In the genomic region with DNA sequence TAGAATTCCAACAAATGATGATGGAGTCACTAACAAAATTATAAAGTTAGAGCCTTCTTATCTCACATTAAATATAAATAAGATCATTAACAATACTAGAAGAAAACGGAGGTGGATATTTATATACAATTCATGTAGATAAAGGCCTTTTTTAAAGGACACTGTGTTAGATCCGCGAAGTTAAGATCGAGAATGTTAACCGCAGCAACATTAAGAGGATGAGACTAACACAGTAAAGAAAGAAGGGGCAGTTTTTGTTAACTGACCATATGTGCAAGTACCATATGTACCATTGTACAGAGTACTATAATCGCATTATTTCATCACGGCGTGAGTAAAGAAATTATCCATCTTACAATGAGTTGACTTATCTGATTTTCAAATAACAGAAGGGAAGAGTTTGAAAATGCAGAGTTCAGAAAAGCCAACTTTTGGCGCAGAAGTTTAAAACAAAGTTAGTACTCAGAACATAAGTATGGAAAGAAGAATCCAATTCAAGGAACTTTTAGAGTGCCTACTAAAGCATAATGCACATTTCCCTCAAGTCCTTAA, we compare ENCODE assay signal across 2 cellular contexts.
TF ChIP-seq lines count a peak whose summit lies in the region.

No MANE protein-coding gene starts in this region.

TF ChIP-seq in A549, 52 proteins besides CTCF, POLR2A, EP300 and RAD21 (continued from another document):
- TF ChIP-seq RCOR1 (IDR thresholded peaks at IDR 0.05; ENCODE audit: low read depth, low read length) (no peak), SREBF2 (IDR thresholded peaks at IDR 0.05) (no peak), ZSCAN20 (CRISPR knock-in tag; IDR thresholded peaks at IDR 0.05) (no peak), RARB (CRISPR knock-in tag; IDR thresholded peaks at IDR 0.05) (no peak), KDM5A (IDR thresholded peaks at IDR 0.05) (no peak), RFX5 (IDR thresholded peaks at IDR 0.05) (no peak), EHF (CRISPR knock-in tag; IDR thresholded peaks at IDR 0.05) (no peak), HOXB5 (CRISPR knock-in tag; IDR thresholded peaks at IDR 0.05) (no peak), EHMT2 (IDR thresholded peaks at IDR 0.05; ENCODE audit: low read depth) (no peak), ZFP36 (IDR thresholded peaks at IDR 0.05; ENCODE audit: borderline replicate concordance, partially characterized antibody) (no peak), HDAC2 (IDR thresholded peaks at IDR 0.05) (no peak)
- TF ChIP-seq, protein P1, sequence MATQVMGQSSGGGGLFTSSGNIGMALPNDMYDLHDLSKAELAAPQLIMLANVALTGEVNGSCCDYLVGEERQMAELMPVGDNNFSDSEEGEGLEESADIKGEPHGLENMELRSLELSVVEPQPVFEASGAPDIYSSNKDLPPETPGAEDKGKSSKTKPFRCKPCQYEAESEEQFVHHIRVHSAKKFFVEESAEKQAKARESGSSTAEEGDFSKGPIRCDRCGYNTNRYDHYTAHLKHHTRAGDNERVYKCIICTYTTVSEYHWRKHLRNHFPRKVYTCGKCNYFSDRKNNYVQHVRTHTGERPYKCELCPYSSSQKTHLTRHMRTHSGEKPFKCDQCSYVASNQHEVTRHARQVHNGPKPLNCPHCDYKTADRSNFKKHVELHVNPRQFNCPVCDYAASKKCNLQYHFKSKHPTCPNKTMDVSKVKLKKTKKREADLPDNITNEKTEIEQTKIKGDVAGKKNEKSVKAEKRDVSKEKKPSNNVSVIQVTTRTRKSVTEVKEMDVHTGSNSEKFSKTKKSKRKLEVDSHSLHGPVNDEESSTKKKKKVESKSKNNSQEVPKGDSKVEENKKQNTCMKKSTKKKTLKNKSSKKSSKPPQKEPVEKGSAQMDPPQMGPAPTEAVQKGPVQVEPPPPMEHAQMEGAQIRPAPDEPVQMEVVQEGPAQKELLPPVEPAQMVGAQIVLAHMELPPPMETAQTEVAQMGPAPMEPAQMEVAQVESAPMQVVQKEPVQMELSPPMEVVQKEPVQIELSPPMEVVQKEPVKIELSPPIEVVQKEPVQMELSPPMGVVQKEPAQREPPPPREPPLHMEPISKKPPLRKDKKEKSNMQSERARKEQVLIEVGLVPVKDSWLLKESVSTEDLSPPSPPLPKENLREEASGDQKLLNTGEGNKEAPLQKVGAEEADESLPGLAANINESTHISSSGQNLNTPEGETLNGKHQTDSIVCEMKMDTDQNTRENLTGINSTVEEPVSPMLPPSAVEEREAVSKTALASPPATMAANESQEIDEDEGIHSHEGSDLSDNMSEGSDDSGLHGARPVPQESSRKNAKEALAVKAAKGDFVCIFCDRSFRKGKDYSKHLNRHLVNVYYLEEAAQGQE (IDR thresholded peaks at IDR 0.05) = no peak
- TF ChIP-seq, protein P2, sequence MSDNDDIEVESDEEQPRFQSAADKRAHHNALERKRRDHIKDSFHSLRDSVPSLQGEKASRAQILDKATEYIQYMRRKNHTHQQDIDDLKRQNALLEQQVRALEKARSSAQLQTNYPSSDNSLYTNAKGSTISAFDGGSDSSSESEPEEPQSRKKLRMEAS (IDR thresholded peaks at IDR 0.05) = no peak

TF ChIP-seq in K562, 482 proteins besides CTCF, POLR2A, EP300 and RAD21:
- TF ChIP-seq, protein P3, sequence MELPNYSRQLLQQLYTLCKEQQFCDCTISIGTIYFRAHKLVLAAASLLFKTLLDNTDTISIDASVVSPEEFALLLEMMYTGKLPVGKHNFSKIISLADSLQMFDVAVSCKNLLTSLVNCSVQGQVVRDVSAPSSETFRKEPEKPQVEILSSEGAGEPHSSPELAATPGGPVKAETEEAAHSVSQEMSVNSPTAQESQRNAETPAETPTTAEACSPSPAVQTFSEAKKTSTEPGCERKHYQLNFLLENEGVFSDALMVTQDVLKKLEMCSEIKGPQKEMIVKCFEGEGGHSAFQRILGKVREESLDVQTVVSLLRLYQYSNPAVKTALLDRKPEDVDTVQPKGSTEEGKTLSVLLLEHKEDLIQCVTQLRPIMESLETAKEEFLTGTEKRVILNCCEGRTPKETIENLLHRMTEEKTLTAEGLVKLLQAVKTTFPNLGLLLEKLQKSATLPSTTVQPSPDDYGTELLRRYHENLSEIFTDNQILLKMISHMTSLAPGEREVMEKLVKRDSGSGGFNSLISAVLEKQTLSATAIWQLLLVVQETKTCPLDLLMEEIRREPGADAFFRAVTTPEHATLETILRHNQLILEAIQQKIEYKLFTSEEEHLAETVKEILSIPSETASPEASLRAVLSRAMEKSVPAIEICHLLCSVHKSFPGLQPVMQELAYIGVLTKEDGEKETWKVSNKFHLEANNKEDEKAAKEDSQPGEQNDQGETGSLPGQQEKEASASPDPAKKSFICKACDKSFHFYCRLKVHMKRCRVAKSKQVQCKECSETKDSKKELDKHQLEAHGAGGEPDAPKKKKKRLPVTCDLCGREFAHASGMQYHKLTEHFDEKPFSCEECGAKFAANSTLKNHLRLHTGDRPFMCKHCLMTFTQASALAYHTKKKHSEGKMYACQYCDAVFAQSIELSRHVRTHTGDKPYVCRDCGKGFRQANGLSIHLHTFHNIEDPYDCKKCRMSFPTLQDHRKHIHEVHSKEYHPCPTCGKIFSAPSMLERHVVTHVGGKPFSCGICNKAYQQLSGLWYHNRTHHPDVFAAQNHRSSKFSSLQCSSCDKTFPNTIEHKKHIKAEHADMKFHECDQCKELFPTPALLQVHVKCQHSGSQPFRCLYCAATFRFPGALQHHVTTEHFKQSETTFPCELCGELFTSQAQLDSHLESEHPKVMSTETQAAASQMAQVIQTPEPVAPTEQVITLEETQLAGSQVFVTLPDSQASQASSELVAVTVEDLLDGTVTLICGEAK (IDR thresholded peaks at IDR 0.05) = 0 out of 2 replicates have a peak, but pooled peaks have one; percentile 6
- TF ChIP-seq, protein P3 (CRISPR knock-in tag; IDR thresholded peaks at IDR 0.05) = no peak
- TF ChIP-seq KLF16 (IDR thresholded peaks at IDR 0.05) (no peak), HEY1 (CRISPR knock-in tag; IDR thresholded peaks at IDR 0.05; ENCODE audit: borderline replicate concordance) (no peak), ZKSCAN8 (CRISPR knock-in tag; IDR thresholded peaks at IDR 0.05) (no peak), SMARCE1 (IDR thresholded peaks at IDR 0.05) (no peak), EHMT2 (IDR thresholded peaks at IDR 0.05) (0 out of 2 replicates have a peak, but pooled peaks have one; percentile 66)
- TF ChIP-seq, protein P4, sequence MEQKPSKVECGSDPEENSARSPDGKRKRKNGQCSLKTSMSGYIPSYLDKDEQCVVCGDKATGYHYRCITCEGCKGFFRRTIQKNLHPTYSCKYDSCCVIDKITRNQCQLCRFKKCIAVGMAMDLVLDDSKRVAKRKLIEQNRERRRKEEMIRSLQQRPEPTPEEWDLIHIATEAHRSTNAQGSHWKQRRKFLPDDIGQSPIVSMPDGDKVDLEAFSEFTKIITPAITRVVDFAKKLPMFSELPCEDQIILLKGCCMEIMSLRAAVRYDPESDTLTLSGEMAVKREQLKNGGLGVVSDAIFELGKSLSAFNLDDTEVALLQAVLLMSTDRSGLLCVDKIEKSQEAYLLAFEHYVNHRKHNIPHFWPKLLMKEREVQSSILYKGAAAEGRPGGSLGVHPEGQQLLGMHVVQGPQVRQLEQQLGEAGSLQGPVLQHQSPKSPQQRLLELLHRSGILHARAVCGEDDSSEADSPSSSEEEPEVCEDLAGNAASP (IDR thresholded peaks at IDR 0.05) = no peak
- TF ChIP-seq, protein P5, sequence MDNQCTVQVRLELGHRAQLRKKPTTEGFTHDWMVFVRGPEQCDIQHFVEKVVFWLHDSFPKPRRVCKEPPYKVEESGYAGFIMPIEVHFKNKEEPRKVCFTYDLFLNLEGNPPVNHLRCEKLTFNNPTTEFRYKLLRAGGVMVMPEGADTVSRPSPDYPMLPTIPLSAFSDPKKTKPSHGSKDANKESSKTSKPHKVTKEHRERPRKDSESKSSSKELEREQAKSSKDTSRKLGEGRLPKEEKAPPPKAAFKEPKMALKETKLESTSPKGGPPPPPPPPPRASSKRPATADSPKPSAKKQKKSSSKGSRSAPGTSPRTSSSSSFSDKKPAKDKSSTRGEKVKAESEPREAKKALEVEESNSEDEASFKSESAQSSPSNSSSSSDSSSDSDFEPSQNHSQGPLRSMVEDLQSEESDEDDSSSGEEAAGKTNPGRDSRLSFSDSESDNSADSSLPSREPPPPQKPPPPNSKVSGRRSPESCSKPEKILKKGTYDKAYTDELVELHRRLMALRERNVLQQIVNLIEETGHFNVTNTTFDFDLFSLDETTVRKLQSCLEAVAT (IDR thresholded peaks at IDR 0.05) = peak in 1 of 2 experiments; percentile 78; a peak in 2 of 4 replicates
- TF ChIP-seq, protein P6, sequence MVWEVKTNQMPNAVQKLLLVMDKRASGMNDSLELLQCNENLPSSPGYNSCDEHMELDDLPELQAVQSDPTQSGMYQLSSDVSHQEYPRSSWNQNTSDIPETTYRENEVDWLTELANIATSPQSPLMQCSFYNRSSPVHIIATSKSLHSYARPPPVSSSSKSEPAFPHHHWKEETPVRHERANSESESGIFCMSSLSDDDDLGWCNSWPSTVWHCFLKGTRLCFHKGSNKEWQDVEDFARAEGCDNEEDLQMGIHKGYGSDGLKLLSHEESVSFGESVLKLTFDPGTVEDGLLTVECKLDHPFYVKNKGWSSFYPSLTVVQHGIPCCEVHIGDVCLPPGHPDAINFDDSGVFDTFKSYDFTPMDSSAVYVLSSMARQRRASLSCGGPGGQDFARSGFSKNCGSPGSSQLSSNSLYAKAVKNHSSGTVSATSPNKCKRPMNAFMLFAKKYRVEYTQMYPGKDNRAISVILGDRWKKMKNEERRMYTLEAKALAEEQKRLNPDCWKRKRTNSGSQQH (CRISPR knock-in tag; IDR thresholded peaks at IDR 0.05) = no peak
